Comparison of ENCODE assay signal across 10 cellular contexts in genomic region chr3:42148982-42149432, GRCh38. TPM values are rescaled to one million over a fixed set of nuclear protein-coding genes. Genes with fewer than 3 reads are reported as not detected.
DNase-seq lines count a peak whose midpoint lies in the region; ATAC-seq and FAIRE-seq lines count a peak whose summit lies in the region.
"Had no signal": no experiment of that assay in that cellular context is flagged by ENCODE, and none has a peak within 500 bp of the region (broad histone marks: within the 10 kb centered on the region; RNA-seq: fewer than 3 reads in every experiment).

No MANE protein-coding gene starts in this region.

- no peak for DNase-seq in activated naive CD8-positive, alpha-beta T cell treated with anti-CD3 and anti-CD28 coated beads for 36 hours
- DNase-seq in activated naive CD8-positive, alpha-beta T cell treated with anti-CD3 and anti-CD28 coated beads, Interleukin-2, amount 50 U/mL, for 24 hours: no peak
- DNase-seq in medulla oblongata (ENCODE audit: extremely low spot score) (peak; percentile 97), urothelium cell line (ENCODE audit: low spot score) (peak; percentile 86)

- H3K9me3 Mint-ChIP-seq in activated naive CD8-positive, alpha-beta T cell treated with anti-CD3 and anti-CD28 coated beads for 36 hours: no peaks in the 10 kb centered on the region
- no peaks in the 10 kb centered on the region for H3K9me3 Mint-ChIP-seq in activated naive CD8-positive, alpha-beta T cell treated with anti-CD3 and anti-CD28 coated beads, Interleukin-2, amount 50 U/mL, for 24 hours
- H3K9me3 Mint-ChIP-seq: dendritic cell treated with granulocyte-macrophage colony-stimulating factor and Interleukin-4, amounts not matched to agents 40 ng/mL and 50 ng/mL, for 4 days; IgD-negative memory B cell had no signal

- H3K4me1 Mint-ChIP-seq in activated naive CD8-positive, alpha-beta T cell treated with anti-CD3 and anti-CD28 coated beads for 36 hours: peaks cover 25% of the 10 kb centered on the region
- H3K4me1 Mint-ChIP-seq in activated naive CD8-positive, alpha-beta T cell treated with anti-CD3 and anti-CD28 coated beads, Interleukin-2, amount 50 U/mL, for 24 hours: peaks cover 24% of the 10 kb centered on the region

- no peak overlapping the region for H3K4me3 Mint-ChIP-seq in activated naive CD8-positive, alpha-beta T cell treated with anti-CD3 and anti-CD28 coated beads for 36 hours
- no peak overlapping the region for H3K4me3 Mint-ChIP-seq in activated naive CD8-positive, alpha-beta T cell treated with anti-CD3 and anti-CD28 coated beads, Interleukin-2, amount 50 U/mL, for 24 hours
- H3K4me3 Mint-ChIP-seq: dendritic cell treated with granulocyte-macrophage colony-stimulating factor and Interleukin-4, amounts not matched to agents 40 ng/mL and 50 ng/mL, for 4 days had no signal

- no peak for ATAC-seq in activated naive CD8-positive, alpha-beta T cell treated with anti-CD3 and anti-CD28 coated beads, Interleukin-2, amount 50 U/mL, for 24 hours
- no peak for ATAC-seq in HG02642 (IDR thresholded peaks at IDR 0.05; ENCODE audit: poor library complexity, unreplicated experiment)
- ATAC-seq in GM18517 (IDR thresholded peaks at IDR 0.05; ENCODE audit: unreplicated experiment): no peak
- ATAC-seq in GM21717 (IDR thresholded peaks at IDR 0.05; ENCODE audit: unreplicated experiment): no peak

- H3K27ac ChIP-seq in cingulate gyrus (ENCODE audit: low read depth, low read length): peak overlapping the region; percentile 67

- no peaks in the 10 kb centered on the region for H3K27me3 Mint-ChIP-seq in activated naive CD8-positive, alpha-beta T cell treated with anti-CD3 and anti-CD28 coated beads for 36 hours
- H3K27me3 Mint-ChIP-seq in activated naive CD8-positive, alpha-beta T cell treated with anti-CD3 and anti-CD28 coated beads, Interleukin-2, amount 50 U/mL, for 24 hours: no peaks in the 10 kb centered on the region
- H3K27me3 Mint-ChIP-seq: dendritic cell treated with granulocyte-macrophage colony-stimulating factor and Interleukin-4, amounts not matched to agents 40 ng/mL and 50 ng/mL, for 4 days; IgD-negative memory B cell had no signal

- peak overlapping the region; percentile 30 for H3K27ac Mint-ChIP-seq in activated naive CD8-positive, alpha-beta T cell treated with anti-CD3 and anti-CD28 coated beads for 36 hours
- no peak overlapping the region for H3K27ac Mint-ChIP-seq in activated naive CD8-positive, alpha-beta T cell treated with anti-CD3 and anti-CD28 coated beads, Interleukin-2, amount 50 U/mL, for 24 hours
- H3K27ac Mint-ChIP-seq: dendritic cell treated with granulocyte-macrophage colony-stimulating factor and Interleukin-4, amounts not matched to agents 40 ng/mL and 50 ng/mL, for 4 days had no signal

- FAIRE-seq in urothelium cell line (lab: Jason Lieb, UNC): peak; percentile 27

- no peaks in the 10 kb centered on the region for H3K36me3 Mint-ChIP-seq in activated naive CD8-positive, alpha-beta T cell treated with anti-CD3 and anti-CD28 coated beads for 36 hours
- no peaks in the 10 kb centered on the region for H3K36me3 Mint-ChIP-seq in activated naive CD8-positive, alpha-beta T cell treated with anti-CD3 and anti-CD28 coated beads, Interleukin-2, amount 50 U/mL, for 24 hours (ENCODE audit: low read depth)

RNA-seq across cellular contexts. Expression of gene TRAK1, which starts 57.9 kb away (rescaled TPM):
- 10 to 100 TPM; 22.3 to 22.8 TPM for total RNA-seq in activated naive CD8-positive, alpha-beta T cell treated with anti-CD3 and anti-CD28 coated beads for 36 hours

Comparison
In these comparisons a context has a peak if more than half of its experiments do, and no peak if none do; other contexts are left out.
1. DNase-seq: peak in medulla oblongata (single experiment) and urothelium cell line (single experiment); none in activated naive CD8-positive, alpha-beta T cell treated with anti-CD3 and anti-CD28 coated beads for 36 hours (single experiment) and activated naive CD8-positive, alpha-beta T cell treated with anti-CD3 and anti-CD28 coated beads, Interleukin-2, amount 50 U/mL, for 24 hours (single experiment).